In genomic region chr11:60970369-60970774, GRCh38 we compare ENCODE assay signal across 8 cellular contexts. TPM values are rescaled to one million over a fixed set of nuclear protein-coding genes. Genes with fewer than 3 reads are reported as not detected.
DNase-seq lines count a peak whose midpoint lies in the region; ATAC-seq and TF ChIP-seq lines count a peak whose summit lies in the region.

No MANE protein-coding gene starts in this region.

- H3K27ac Mint-ChIP-seq in activated CD4-positive, alpha-beta T cell treated with anti-CD3 and anti-CD28 coated beads, Interleukin-2, amount 10 ng/mL, durations not matched to agents 24 days and 14 days = peak overlapping the region; percentile 64

- DNase-seq in NCI-H2171 treated with DMSO at 0.1 percent for 48 hours (lab: John Stamatoyannopoulos, UW) (peak; percentile 36), NCI-H2171 (lab: John Stamatoyannopoulos, UW) (no peak), MV-4-11 (lab: John Stamatoyannopoulos, UW) (peak; percentile 30), dermis blood vessel endothelial cell (peak; percentile 70), mucosa of descending colon (peak; percentile 74 to 80 (median 79))
- peak; percentile 95 for DNase-seq in activated CD4-positive, alpha-beta T cell treated with anti-CD3 and anti-CD28 coated beads, Interleukin-2, amount 10 ng/mL, durations not matched to agents 24 days and 14 days
- DNase-seq in stimulated activated naive CD4-positive, alpha-beta T cell (lab: John Stamatoyannopoulos, UW) = peak; percentile 58 to 86 (median 76)

- peak; percentile 84 for TF ChIP-seq CTCF in mucosa of descending colon (IDR thresholded peaks at IDR 0.05)

- peak overlapping the region; percentile 93 for H3K4me3 Mint-ChIP-seq in activated CD4-positive, alpha-beta T cell treated with anti-CD3 and anti-CD28 coated beads, Interleukin-2, amount 10 ng/mL, durations not matched to agents 24 days and 14 days

- ATAC-seq in mucosa of descending colon (peak; percentile 84), GM18502 (IDR thresholded peaks at IDR 0.05; ENCODE audit: poor library complexity, unreplicated experiment) (no peak)

- H3K4me1 ChIP-seq in mucosa of descending colon (ENCODE audit: low read depth) = no peaks in the 10 kb centered on the region

- H3K4me3 ChIP-seq in mucosa of descending colon = no peak overlapping the region

- peaks cover 25% of the 10 kb centered on the region for H3K4me1 Mint-ChIP-seq in activated CD4-positive, alpha-beta T cell treated with anti-CD3 and anti-CD28 coated beads, Interleukin-2, amount 10 ng/mL, durations not matched to agents 24 days and 14 days

- H3K9me3 ChIP-seq in mucosa of descending colon = no peaks in the 10 kb centered on the region

- H3K27me3 Mint-ChIP-seq in activated CD4-positive, alpha-beta T cell treated with anti-CD3 and anti-CD28 coated beads, Interleukin-2, amount 10 ng/mL, durations not matched to agents 24 days and 14 days = peaks cover 11% of the 10 kb centered on the region

- intact Hi-C loops in activated CD4-positive, alpha-beta T cell treated with anti-CD3 and anti-CD28 coated beads, Interleukin-2, amount 10 ng/mL, durations not matched to agents 24 days and 14 days (cut with micrococcal nuclease) = loop anchor here (1.0 to 2.0 kb wide), 3 partner anchors 52 to 217 kb away; no protein-coding TSS in a partner anchor
- intact Hi-C loops in mucosa of descending colon (cut with DNase I, micrococcal nuclease) = no loop called here

- H3K36me3 Mint-ChIP-seq in activated CD4-positive, alpha-beta T cell treated with anti-CD3 and anti-CD28 coated beads, Interleukin-2, amount 10 ng/mL, durations not matched to agents 24 days and 14 days (ENCODE audit: low read depth) = peaks cover 34% of the 10 kb centered on the region

- H3K9me3 Mint-ChIP-seq in activated CD4-positive, alpha-beta T cell treated with anti-CD3 and anti-CD28 coated beads, Interleukin-2, amount 10 ng/mL, durations not matched to agents 24 days and 14 days = no peaks in the 10 kb centered on the region

- H3K36me3 ChIP-seq in mucosa of descending colon (ENCODE audit: low read depth) = no peaks in the 10 kb centered on the region

RNA-seq across cellular contexts. Expression of gene CD6, which starts 1.1 kb away (rescaled TPM):
- total RNA-seq in activated CD4-positive, alpha-beta T cell treated with anti-CD3 and anti-CD28 coated beads, Interleukin-2, amount 10 ng/mL, durations not matched to agents 24 days and 14 days = 416 and 421 TPM in 2 replicates
- total RNA-seq in dermis blood vessel endothelial cell (not detected in 2 replicates), mucosa of descending colon (1 to 10 TPM; 2.3 to 4.3 (median 2.8) TPM)

RNA-seq across cellular contexts. Expression of gene SLC15A3, which starts 18.4 kb away (rescaled TPM):
- 3.0 and 4.0 TPM in 2 replicates for total RNA-seq in activated CD4-positive, alpha-beta T cell treated with anti-CD3 and anti-CD28 coated beads, Interleukin-2, amount 10 ng/mL, durations not matched to agents 24 days and 14 days
- total RNA-seq in dermis blood vessel endothelial cell (8.7 and 9.0 TPM in 2 replicates), mucosa of descending colon (10 to 100 TPM in 2 of 3 donors, 1 to 10 TPM in 1; 6.2 to 36.8 (median 18.4) TPM)

RNA-seq across cellular contexts. Expression of gene TMEM132A, which starts 46.1 kb away (rescaled TPM):
- total RNA-seq in activated CD4-positive, alpha-beta T cell treated with anti-CD3 and anti-CD28 coated beads, Interleukin-2, amount 10 ng/mL, durations not matched to agents 24 days and 14 days = 2.3 and 3.5 TPM in 2 replicates
- total RNA-seq in dermis blood vessel endothelial cell = 99.5 and 112 TPM in 2 replicates
- 10 to 100 TPM in 1 of 3 donors, 1 to 10 TPM in 2; 3.9 to 11.8 (median 8.5) TPM for total RNA-seq in mucosa of descending colon

RNA-seq across cellular contexts. Expression of gene TMEM109, which starts 56.4 kb away (rescaled TPM):
- total RNA-seq in activated CD4-positive, alpha-beta T cell treated with anti-CD3 and anti-CD28 coated beads, Interleukin-2, amount 10 ng/mL, durations not matched to agents 24 days and 14 days = 144 and 147 TPM in 2 replicates
- total RNA-seq in dermis blood vessel endothelial cell (63.6 and 114 TPM in 2 replicates), mucosa of descending colon (10 to 100 TPM; 35.8 to 95.2 (median 46.6) TPM)

Comparison
In these comparisons a context has a peak if more than half of its experiments do, and no peak if none do; other contexts are left out.
1. RNA of gene CD6, which starts 1.1 kb away (total RNA-seq): 416 to 421 TPM in activated CD4-positive, alpha-beta T cell treated with anti-CD3 and anti-CD28 coated beads, Interleukin-2, amount 10 ng/mL, durations not matched to agents 24 days and 14 days; 2.3 to 4.3 TPM in mucosa of descending colon and not detected in dermis blood vessel endothelial cell; every median in the first group is over 10 times any median in the second.